In genomic region chr19:49594157-49595005, GRCh38 we compare ENCODE assay signal across 11 cellular contexts. TPM values are rescaled to one million over a fixed set of nuclear protein-coding genes. Genes with fewer than 3 reads are reported as not detected.
A peak's percentile ranks its signal among the peaks of the same experiment; 100 is the strongest.
DNase-seq lines count a peak whose midpoint lies in the region; ATAC-seq and TF ChIP-seq lines count a peak whose summit lies in the region.
"Had no signal": no experiment of that assay in that cellular context is flagged by ENCODE, and none has a peak within 500 bp of the region (broad histone marks: within the 10 kb centered on the region; RNA-seq: fewer than 3 reads in every experiment).

No MANE protein-coding gene starts in this region.

- ATAC-seq in HG02642 (IDR thresholded peaks at IDR 0.05; ENCODE audit: poor library complexity, unreplicated experiment): no peak

- H3K4me1 Mint-ChIP-seq in CD14-positive monocyte: peaks cover 30% of the 10 kb centered on the region
- peaks cover 27% of the 10 kb centered on the region for H3K4me1 Mint-ChIP-seq in neural crest cell

- intact Hi-C loops in CD14-positive monocyte (cut with micrococcal nuclease): loop anchor here (5.0 kb wide), 2 partner anchors 48 to 83 kb away; partner anchors contain the start of genes PRMT1 (in 2 of the 2), RRAS (in 1 of the 2) and SCAF1 (in 1 of the 2)

- H3K9me2 ChIP-seq in Karpas-422 (replicated peaks; ENCODE audit: insufficient read depth, low read length): no peaks in the 10 kb centered on the region

- peak overlapping the region; percentile 86 for H3K4me2 ChIP-seq in Karpas-422 (ENCODE audit: low read depth, low read length, poor library complexity, severe bottlenecking)

- peak overlapping the region; percentile 60 to 98 (median 93) for H3K27ac Mint-ChIP-seq in CD14-positive monocyte
- no peak overlapping the region for H3K27ac Mint-ChIP-seq in neural crest cell (ENCODE audit: unreplicated experiment)

- H3K27me3 Mint-ChIP-seq in CD14-positive monocyte (ENCODE audit: low read depth in 3 of 3): peaks cover 0 to 5% (median 3%) of the 10 kb centered on the region in 3 donors
- H3K27me3 Mint-ChIP-seq in neural crest cell (ENCODE audit: low read depth): peaks cover 2% of the 10 kb centered on the region

- peaks cover 23% of the 10 kb centered on the region for H3K4me1 ChIP-seq in Karpas-422 (ENCODE audit: low read length)

- H3K36me3 Mint-ChIP-seq in CD14-positive monocyte (peaks cover 21 to 41% of the 10 kb centered on the region in 2 donors), neural crest cell (ENCODE audit: low read depth) (peaks cover 3% of the 10 kb centered on the region)

- H3K27me3 ChIP-seq in Karpas-422 (ENCODE audit: low read length): no peaks in the 10 kb centered on the region

- no peaks in the 10 kb centered on the region for H3K9me3 Mint-ChIP-seq in CD14-positive monocyte
- no peaks in the 10 kb centered on the region for H3K9me3 Mint-ChIP-seq in neural crest cell

- H2AFZ ChIP-seq in Karpas-422 (ENCODE audit: low read length): no peak overlapping the region

- H3K36me3 ChIP-seq in Karpas-422 (ENCODE audit: insufficient read depth, low read length): peaks cover 25% of the 10 kb centered on the region; the same call in 1 of the 2 replicates

- no peak for DNase-seq in CD14-positive monocyte (ENCODE audit: low spot score)
- DNase-seq in Karpas-422: no peak
- no peak for DNase-seq in caudate nucleus (lab: John Stamatoyannopoulos, UW)
- DNase-seq in neural crest cell (ENCODE audit: low read depth, low spot score): no peak
- no peak for DNase-seq in NCI-H510A treated with DMSO at 0.1 percent for 48 hours (lab: John Stamatoyannopoulos, UW)
- no peak for DNase-seq in NCI-H1092 treated with DMSO at 0.1 percent for 48 hours (lab: John Stamatoyannopoulos, UW)
- no peak for DNase-seq in NCI-H1105 (lab: John Stamatoyannopoulos, UW)
- DNase-seq: DMS79 treated with DMSO at 0.1 percent for 48 hours; NCI-H1436 treated with DMSO at 0.1 percent for 48 hours; stimulated activated CD4-positive, alpha-beta T cell treated with anti-CD3 and anti-CD28 coated beads, Interleukin-12 subunit alpha, Interleukin-12 subunit beta, amount 100 ng/mL, for 4 hours had no signal

- no peak for TF ChIP-seq CTCF in CD14-positive monocyte (IDR thresholded peaks at IDR 0.05)
- no peak for TF ChIP-seq CTCF in neural crest cell (conservative IDR thresholded peaks at IDR 0.05)

- peak overlapping the region; percentile 43; the same call in 1 of the 2 replicates for H3K9ac ChIP-seq in Karpas-422 (ENCODE audit: low read length)

- H3K4me3 ChIP-seq in Karpas-422 (ENCODE audit: low read length): peak overlapping the region; percentile 95; the same call in 1 of the 2 replicates

- no peaks in the 10 kb centered on the region for H3K9me3 ChIP-seq in Karpas-422 (ENCODE audit: low read length)

- H3K4me3 Mint-ChIP-seq in CD14-positive monocyte: no peak overlapping the region
- H3K4me3 Mint-ChIP-seq in neural crest cell: peak overlapping the region; percentile 90

- H3K27ac ChIP-seq in Karpas-422 (ENCODE audit: low read length): no peak overlapping the region; the same call in 1 of the 2 replicates
- H3K27ac ChIP-seq in caudate nucleus (ENCODE audit: low read depth, low read length): peak overlapping the region; percentile 83

- peaks cover 35% of the 10 kb centered on the region for H4K20me1 ChIP-seq in Karpas-422 (ENCODE audit: insufficient read depth, low read depth, low read length)

- H3K79me2 ChIP-seq in Karpas-422 (ENCODE audit: low read length): peaks cover 55% of the 10 kb centered on the region

RNA-seq across cellular contexts. Expression of gene PRR12, which starts 3.4 kb away (rescaled TPM):
- polyA plus RNA-seq in CD14-positive monocyte: under 1 TPM; 0.04 to 0.11 TPM
- total RNA-seq in Karpas-422 (2014; rRNA removed; shearing (Covaris generic); ENCODE audit: low replicate concordance): 8.7 and 12.8 TPM in 2 replicates
- total RNA-seq in neural crest cell: 51.7 and 53.7 TPM in 2 replicates

RNA-seq across cellular contexts. Expression of gene PRRG2, which starts 13.3 kb away (rescaled TPM):
- not detected for polyA plus RNA-seq in CD14-positive monocyte
- total RNA-seq in Karpas-422 (2014; rRNA removed; shearing (Covaris generic); ENCODE audit: low replicate concordance): 1.3 and 3.8 TPM in 2 replicates
- 1.0 and 1.3 TPM in 2 replicates for total RNA-seq in neural crest cell

RNA-seq across cellular contexts. Expression of gene NOSIP, which starts 14.0 kb away (rescaled TPM):
- polyA plus RNA-seq in CD14-positive monocyte: 100 to 1,000 TPM in 1 of 2 donors, 10 to 100 TPM in 1; 96.4 to 120 TPM
- 68.5 and 136 TPM in 2 replicates for total RNA-seq in Karpas-422 (2014; rRNA removed; shearing (Covaris generic); ENCODE audit: low replicate concordance)
- 70.2 and 74.1 TPM in 2 replicates for total RNA-seq in neural crest cell

RNA-seq across cellular contexts. Expression of gene RRAS, which starts 45.6 kb away (rescaled TPM):
- polyA plus RNA-seq in CD14-positive monocyte: 10 to 100 TPM; 80.0 to 91.7 TPM
- 0.22 and 1.8 TPM in 2 replicates for total RNA-seq in Karpas-422 (2014; rRNA removed; shearing (Covaris generic); ENCODE audit: low replicate concordance)
- 1.2 and 2.3 TPM in 2 replicates for total RNA-seq in neural crest cell

RNA-seq across cellular contexts. Expression of gene SCAF1, which starts 47.6 kb away (rescaled TPM):
- polyA plus RNA-seq in CD14-positive monocyte: under 1 TPM; 0.39 to 0.68 TPM
- total RNA-seq in Karpas-422 (2014; rRNA removed; shearing (Covaris generic); ENCODE audit: low replicate concordance): 8.3 and 19.6 TPM in 2 replicates
- total RNA-seq in neural crest cell: 89.6 and 91.9 TPM in 2 replicates
